1 cellular context compared by ENCODE assay signal in genomic region chr4:3077796-3078195, GRCh38.
TF ChIP-seq lines count a peak whose summit lies in the region.

No MANE protein-coding gene starts in this region.

TF ChIP-seq in GM12878, 131 proteins besides CTCF, POLR2A, EP300 and RAD21 (continued from another document and continues in another):
- TF ChIP-seq MYC (IDR thresholded peaks at IDR 0.05; ENCODE audit: insufficient read depth, insufficient read length, insufficient replicate concordance, low read length, severe bottlenecking) (no peak), STAT1 (conservative IDR thresholded peaks at IDR 0.05) (no peak), PML (IDR thresholded peaks at IDR 0.05; ENCODE audit: low read length) (no peak), ZNF622 (IDR thresholded peaks at IDR 0.05) (no peak), ZBTB33 (IDR thresholded peaks at IDR 0.05) (no peak), SIX5 (IDR thresholded peaks at IDR 0.05; ENCODE audit: low read depth, low read length, severe bottlenecking) (no peak), BHLHE40 (IDR thresholded peaks at IDR 0.05; ENCODE audit: borderline replicate concordance in 1 of 2, low read depth in 2 of 2, low read length in 1 of 2) (peak; percentile 93 to 96), CHD2 (IDR thresholded peaks at IDR 0.05; ENCODE audit: borderline replicate concordance, low read depth, low read length) (peak; percentile 63; the same call in 1 of the 2 replicates), ZNF274 (IDR thresholded peaks at IDR 0.05; ENCODE audit: insufficient read depth, insufficient read length) (no peak), CREB1 (IDR thresholded peaks at IDR 0.05; ENCODE audit: low read depth) (no peak), STAT3 (IDR thresholded peaks at IDR 0.05; ENCODE audit: low read depth, low read length) (0 out of 2 replicates have a peak, but pooled peaks have one; percentile 53), CEBPB (IDR thresholded peaks at IDR 0.05; ENCODE audit: borderline replicate concordance in 1 of 2, low read depth in 2 of 2, low read length in 2 of 2) (no peak), NFXL1 (IDR thresholded peaks at IDR 0.05; ENCODE audit: borderline replicate concordance) (no peak), KAT2A (conservative IDR thresholded peaks at IDR 0.05; ENCODE audit: control insufficient read depth, low read depth, low read length) (no peak), SPI1 (IDR thresholded peaks at IDR 0.05; ENCODE audit: borderline replicate concordance, insufficient read depth, low read depth, low read length) (peak; percentile 93), BCL11A (IDR thresholded peaks at IDR 0.05; ENCODE audit: low read depth, low read length) (peak; percentile 97), TAF1 (IDR thresholded peaks at IDR 0.05; ENCODE audit: borderline replicate concordance, low read depth, low read length) (peak; percentile 84), RFX5 (IDR thresholded peaks at IDR 0.05; ENCODE audit: low read depth, low read length) (no peak), NRF1 (conservative IDR thresholded peaks at IDR 0.05; ENCODE audit: low read depth, low read length) (no peak), GABPA (IDR thresholded peaks at IDR 0.05; ENCODE audit: low read depth) (no peak), NFIC (IDR thresholded peaks at IDR 0.05; ENCODE audit: low read depth, low read length) (no peak), IKZF2 (IDR thresholded peaks at IDR 0.05) (peak; percentile 81 to 86), SREBF2 (IDR thresholded peaks at IDR 0.05; ENCODE audit: low read length) (no peak), KDM1A (IDR thresholded peaks at IDR 0.05; ENCODE audit: borderline replicate concordance) (no peak), DPF2 (IDR thresholded peaks at IDR 0.05) (peak; percentile 97), LARP7 (IDR thresholded peaks at IDR 0.05) (no peak), RCOR1 (conservative IDR thresholded peaks at IDR 0.05; ENCODE audit: low read depth, low read length) (no peak), RUNX3 (IDR thresholded peaks at IDR 0.05; ENCODE audit: low read length) (no peak), SMAD5 (IDR thresholded peaks at IDR 0.05; ENCODE audit: low read depth) (peak; percentile 59; the same call in 1 of the 2 replicates), HDAC2 (IDR thresholded peaks at IDR 0.05) (no peak), NR2F1 (conservative IDR thresholded peaks at IDR 0.05) (0 out of 2 replicates have a peak, but pooled peaks have one; percentile 16), E2F4 (IDR thresholded peaks at IDR 0.05; ENCODE audit: low read depth, low read length) (no peak), JUNB (IDR thresholded peaks at IDR 0.05) (peak; percentile 90), ASH2L (IDR thresholded peaks at IDR 0.05; ENCODE audit: borderline replicate concordance, low read depth) (no peak), CEBPZ (IDR thresholded peaks at IDR 0.05; ENCODE audit: low read depth, low read length) (no peak), RB1 (IDR thresholded peaks at IDR 0.05; ENCODE audit: borderline replicate concordance) (no peak), PAX5 (IDR thresholded peaks at IDR 0.05; ENCODE audit: borderline replicate concordance, low read depth, low read length) (peak; percentile 96), MTA2 (IDR thresholded peaks at IDR 0.05; ENCODE audit: low read depth) (peak; percentile 95)
- TF ChIP-seq, protein P1, sequence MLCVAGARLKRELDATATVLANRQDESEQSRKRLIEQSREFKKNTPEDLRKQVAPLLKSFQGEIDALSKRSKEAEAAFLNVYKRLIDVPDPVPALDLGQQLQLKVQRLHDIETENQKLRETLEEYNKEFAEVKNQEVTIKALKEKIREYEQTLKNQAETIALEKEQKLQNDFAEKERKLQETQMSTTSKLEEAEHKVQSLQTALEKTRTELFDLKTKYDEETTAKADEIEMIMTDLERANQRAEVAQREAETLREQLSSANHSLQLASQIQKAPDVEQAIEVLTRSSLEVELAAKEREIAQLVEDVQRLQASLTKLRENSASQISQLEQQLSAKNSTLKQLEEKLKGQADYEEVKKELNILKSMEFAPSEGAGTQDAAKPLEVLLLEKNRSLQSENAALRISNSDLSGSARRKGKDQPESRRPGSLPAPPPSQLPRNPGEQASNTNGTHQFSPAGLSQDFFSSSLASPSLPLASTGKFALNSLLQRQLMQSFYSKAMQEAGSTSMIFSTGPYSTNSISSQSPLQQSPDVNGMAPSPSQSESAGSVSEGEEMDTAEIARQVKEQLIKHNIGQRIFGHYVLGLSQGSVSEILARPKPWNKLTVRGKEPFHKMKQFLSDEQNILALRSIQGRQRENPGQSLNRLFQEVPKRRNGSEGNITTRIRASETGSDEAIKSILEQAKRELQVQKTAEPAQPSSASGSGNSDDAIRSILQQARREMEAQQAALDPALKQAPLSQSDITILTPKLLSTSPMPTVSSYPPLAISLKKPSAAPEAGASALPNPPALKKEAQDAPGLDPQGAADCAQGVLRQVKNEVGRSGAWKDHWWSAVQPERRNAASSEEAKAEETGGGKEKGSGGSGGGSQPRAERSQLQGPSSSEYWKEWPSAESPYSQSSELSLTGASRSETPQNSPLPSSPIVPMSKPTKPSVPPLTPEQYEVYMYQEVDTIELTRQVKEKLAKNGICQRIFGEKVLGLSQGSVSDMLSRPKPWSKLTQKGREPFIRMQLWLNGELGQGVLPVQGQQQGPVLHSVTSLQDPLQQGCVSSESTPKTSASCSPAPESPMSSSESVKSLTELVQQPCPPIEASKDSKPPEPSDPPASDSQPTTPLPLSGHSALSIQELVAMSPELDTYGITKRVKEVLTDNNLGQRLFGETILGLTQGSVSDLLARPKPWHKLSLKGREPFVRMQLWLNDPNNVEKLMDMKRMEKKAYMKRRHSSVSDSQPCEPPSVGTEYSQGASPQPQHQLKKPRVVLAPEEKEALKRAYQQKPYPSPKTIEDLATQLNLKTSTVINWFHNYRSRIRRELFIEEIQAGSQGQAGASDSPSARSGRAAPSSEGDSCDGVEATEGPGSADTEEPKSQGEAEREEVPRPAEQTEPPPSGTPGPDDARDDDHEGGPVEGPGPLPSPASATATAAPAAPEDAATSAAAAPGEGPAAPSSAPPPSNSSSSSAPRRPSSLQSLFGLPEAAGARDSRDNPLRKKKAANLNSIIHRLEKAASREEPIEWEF (IDR thresholded peaks at IDR 0.05; ENCODE audit: insufficient replicate concordance, low read depth, low read length) = no peak
- TF ChIP-seq, protein P2, sequence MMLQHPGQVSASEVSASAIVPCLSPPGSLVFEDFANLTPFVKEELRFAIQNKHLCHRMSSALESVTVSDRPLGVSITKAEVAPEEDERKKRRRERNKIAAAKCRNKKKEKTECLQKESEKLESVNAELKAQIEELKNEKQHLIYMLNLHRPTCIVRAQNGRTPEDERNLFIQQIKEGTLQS (IDR thresholded peaks at IDR 0.05; ENCODE audit: borderline replicate concordance, extremely low read depth, low read depth, low read length) = no peak
- TF ChIP-seq, protein P3, sequence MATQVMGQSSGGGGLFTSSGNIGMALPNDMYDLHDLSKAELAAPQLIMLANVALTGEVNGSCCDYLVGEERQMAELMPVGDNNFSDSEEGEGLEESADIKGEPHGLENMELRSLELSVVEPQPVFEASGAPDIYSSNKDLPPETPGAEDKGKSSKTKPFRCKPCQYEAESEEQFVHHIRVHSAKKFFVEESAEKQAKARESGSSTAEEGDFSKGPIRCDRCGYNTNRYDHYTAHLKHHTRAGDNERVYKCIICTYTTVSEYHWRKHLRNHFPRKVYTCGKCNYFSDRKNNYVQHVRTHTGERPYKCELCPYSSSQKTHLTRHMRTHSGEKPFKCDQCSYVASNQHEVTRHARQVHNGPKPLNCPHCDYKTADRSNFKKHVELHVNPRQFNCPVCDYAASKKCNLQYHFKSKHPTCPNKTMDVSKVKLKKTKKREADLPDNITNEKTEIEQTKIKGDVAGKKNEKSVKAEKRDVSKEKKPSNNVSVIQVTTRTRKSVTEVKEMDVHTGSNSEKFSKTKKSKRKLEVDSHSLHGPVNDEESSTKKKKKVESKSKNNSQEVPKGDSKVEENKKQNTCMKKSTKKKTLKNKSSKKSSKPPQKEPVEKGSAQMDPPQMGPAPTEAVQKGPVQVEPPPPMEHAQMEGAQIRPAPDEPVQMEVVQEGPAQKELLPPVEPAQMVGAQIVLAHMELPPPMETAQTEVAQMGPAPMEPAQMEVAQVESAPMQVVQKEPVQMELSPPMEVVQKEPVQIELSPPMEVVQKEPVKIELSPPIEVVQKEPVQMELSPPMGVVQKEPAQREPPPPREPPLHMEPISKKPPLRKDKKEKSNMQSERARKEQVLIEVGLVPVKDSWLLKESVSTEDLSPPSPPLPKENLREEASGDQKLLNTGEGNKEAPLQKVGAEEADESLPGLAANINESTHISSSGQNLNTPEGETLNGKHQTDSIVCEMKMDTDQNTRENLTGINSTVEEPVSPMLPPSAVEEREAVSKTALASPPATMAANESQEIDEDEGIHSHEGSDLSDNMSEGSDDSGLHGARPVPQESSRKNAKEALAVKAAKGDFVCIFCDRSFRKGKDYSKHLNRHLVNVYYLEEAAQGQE (IDR thresholded peaks at IDR 0.05; ENCODE audit: low read depth, low read length) = no peak
- TF ChIP-seq, protein P4, sequence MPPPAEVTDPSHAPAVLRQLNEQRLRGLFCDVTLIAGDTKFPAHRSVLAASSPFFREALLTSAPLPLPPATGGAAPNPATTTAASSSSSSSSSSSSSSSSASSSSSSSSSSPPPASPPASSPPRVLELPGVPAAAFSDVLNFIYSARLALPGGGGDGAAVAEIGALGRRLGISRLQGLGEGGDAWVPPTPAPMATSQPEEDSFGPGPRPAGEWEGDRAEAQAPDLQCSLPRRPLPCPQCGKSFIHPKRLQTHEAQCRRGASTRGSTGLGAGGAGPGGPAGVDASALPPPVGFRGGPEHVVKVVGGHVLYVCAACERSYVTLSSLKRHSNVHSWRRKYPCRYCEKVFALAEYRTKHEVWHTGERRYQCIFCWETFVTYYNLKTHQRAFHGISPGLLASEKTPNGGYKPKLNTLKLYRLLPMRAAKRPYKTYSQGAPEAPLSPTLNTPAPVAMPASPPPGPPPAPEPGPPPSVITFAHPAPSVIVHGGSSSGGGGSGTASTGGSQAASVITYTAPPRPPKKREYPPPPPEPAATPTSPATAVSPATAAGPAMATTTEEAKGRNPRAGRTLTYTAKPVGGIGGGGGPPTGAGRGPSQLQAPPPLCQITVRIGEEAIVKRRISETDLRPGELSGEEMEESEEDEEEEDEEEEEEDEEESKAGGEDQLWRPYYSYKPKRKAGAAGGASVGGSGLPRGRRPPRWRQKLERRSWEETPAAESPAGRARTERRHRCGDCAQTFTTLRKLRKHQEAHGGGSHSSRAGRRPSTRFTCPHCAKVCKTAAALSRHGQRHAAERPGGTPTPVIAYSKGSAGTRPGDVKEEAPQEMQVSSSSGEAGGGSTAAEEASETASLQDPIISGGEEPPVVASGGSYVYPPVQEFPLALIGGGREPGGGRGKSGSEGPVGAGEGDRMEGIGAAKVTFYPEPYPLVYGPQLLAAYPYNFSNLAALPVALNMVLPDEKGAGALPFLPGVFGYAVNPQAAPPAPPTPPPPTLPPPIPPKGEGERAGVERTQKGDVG (CRISPR knock-in tag; IDR thresholded peaks at IDR 0.05) = no peak
- TF ChIP-seq, protein P5, sequence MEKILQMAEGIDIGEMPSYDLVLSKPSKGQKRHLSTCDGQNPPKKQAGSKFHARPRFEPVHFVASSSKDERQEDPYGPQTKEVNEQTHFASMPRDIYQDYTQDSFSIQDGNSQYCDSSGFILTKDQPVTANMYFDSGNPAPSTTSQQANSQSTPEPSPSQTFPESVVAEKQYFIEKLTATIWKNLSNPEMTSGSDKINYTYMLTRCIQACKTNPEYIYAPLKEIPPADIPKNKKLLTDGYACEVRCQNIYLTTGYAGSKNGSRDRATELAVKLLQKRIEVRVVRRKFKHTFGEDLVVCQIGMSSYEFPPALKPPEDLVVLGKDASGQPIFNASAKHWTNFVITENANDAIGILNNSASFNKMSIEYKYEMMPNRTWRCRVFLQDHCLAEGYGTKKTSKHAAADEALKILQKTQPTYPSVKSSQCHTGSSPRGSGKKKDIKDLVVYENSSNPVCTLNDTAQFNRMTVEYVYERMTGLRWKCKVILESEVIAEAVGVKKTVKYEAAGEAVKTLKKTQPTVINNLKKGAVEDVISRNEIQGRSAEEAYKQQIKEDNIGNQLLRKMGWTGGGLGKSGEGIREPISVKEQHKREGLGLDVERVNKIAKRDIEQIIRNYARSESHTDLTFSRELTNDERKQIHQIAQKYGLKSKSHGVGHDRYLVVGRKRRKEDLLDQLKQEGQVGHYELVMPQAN (conservative IDR thresholded peaks at IDR 0.05) = no peak
